26 cellular contexts compared by ENCODE assay signal in the genomic region with DNA sequence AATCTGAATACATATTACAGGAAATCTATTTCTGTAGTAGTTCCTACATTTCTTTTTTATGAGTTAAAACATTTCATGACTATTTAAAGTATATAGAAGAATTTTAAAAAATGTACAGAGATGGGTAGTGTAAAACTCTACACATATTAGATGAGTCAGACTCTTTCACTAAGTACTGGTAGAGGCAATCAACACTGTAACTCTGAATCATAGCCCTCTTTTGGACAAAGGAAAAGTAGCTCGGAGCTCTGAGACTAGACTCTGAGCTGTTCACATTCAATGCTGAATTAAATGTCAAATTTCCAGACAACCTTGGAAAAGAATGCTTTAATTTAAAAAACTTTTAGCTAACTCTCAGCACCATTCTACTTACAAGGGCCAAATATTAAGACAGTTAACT. TPM values are rescaled to one million over a fixed set of nuclear protein-coding genes. Genes with fewer than 3 reads are reported as not detected.
DNase-seq lines count a peak whose midpoint lies in the region; ATAC-seq lines count a peak whose summit lies in the region.
"Had no signal": no experiment of that assay in that cellular context is flagged by ENCODE, and none has a peak within 500 bp of the region (broad histone marks: within the 10 kb centered on the region; RNA-seq: fewer than 3 reads in every experiment).

No MANE protein-coding gene starts in this region.

- H3K4me1 ChIP-seq in GM23248 (ENCODE audit: insufficient read depth), result no peaks in the 10 kb centered on the region
- H3K4me1 ChIP-seq: BE2C, SJCRH30 had no signal

- ATAC-seq in esophagus mucosa, result peak; percentile 61
- ATAC-seq in GM21423 (IDR thresholded peaks at IDR 0.05; ENCODE audit: unreplicated experiment), result no peak
- ATAC-seq: Panc1 had no signal

- H3K4me2 ChIP-seq in GM23248 (ENCODE audit: unreplicated experiment), result no peak overlapping the region
- H3K4me2 ChIP-seq: KMS-11 had no signal

- H3K9me2 ChIP-seq in GM23248 (ENCODE audit: insufficient read depth), result peaks cover 4% of the 10 kb centered on the region; the same call in 1 of the 2 replicates

- 12 to 27% methylated on average over 1 of the region's 1 CpG for WGBS in GM23248 (ENCODE audit: low coverage in 1 of 2, low lambda C conversion rate in 2 of 2, missing lambda C conversion rate in 2 of 2), 2 experiments

- H3K27me3 ChIP-seq in GM23248 (replicated peaks; ENCODE audit: insufficient read depth), result no peaks in the 10 kb centered on the region; the same call in none of the 2 replicates

- in situ Hi-C loops in GM23248 (cut with MboI), result no loop called here

- peak overlapping the region; percentile 60 for H3K9ac ChIP-seq in SK-N-MC (ENCODE audit: insufficient read length)
- no peak overlapping the region for H3K9ac ChIP-seq in GM23248
- H3K9ac ChIP-seq: KMS-11 had no signal

- H3K79me2 ChIP-seq in GM23248 (ENCODE audit: insufficient read depth), result no peaks in the 10 kb centered on the region

- H3K27ac ChIP-seq in SK-N-MC (peak overlapping the region; percentile 96), GM23248 (no peak overlapping the region)
- H3K27ac ChIP-seq: KMS-11, SJCRH30 had no signal

- H3K36me3 ChIP-seq in SK-N-MC (ENCODE audit: insufficient read depth, low read length) (peaks cover 8% of the 10 kb centered on the region; the same call in 1 of the 2 replicates), GM23248 (ENCODE audit: low read depth) (no peaks in the 10 kb centered on the region)
- H3K36me3 ChIP-seq: BE2C, SJCRH30 had no signal

- DNase-seq in M059J (ENCODE audit: low read depth) (peak; percentile 3), SK-N-MC (ENCODE audit: low read depth, low spot score) (no peak), renal cortical epithelial cell (ENCODE audit: low read depth) (peak; percentile 54), GM23248 (no peak)
- no peak for DNase-seq in activated T-cell treated with anti-CD3 and anti-CD28 coated beads, Interleukin-2, amount 50 U/mL, for 1 hour
- no peak for DNase-seq in stimulated activated CD4-positive, alpha-beta T cell treated with anti-CD3 and anti-CD28 coated beads, Interleukin-4, amount 100 ng/mL, for 1 hour
- DNase-seq: ACHN; BE2C; CD8-positive, alpha-beta memory T cell; DMS 273 treated with DMSO at 0.1 percent for 48 hours; DMS79 treated with DMSO at 0.1 percent for 48 hours; H7; NCI-H1092; NCI-H1417 treated with DMSO at 0.1 percent for 48 hours; NCI-H1694 treated with DMSO at 0.1 percent for 48 hours; NCI-H2081; NCI-H2227 treated with DMSO at 0.1 percent for 48 hours; NCI-H526 treated with DMSO at 0.1 percent for 48 hours; SJCRH30 had no signal

- H4K20me1 ChIP-seq in GM23248 (ENCODE audit: insufficient read depth), result no peaks in the 10 kb centered on the region

- H2AFZ ChIP-seq in GM23248, result no peak overlapping the region

- H3K9me3 ChIP-seq in SK-N-MC (ENCODE audit: low read depth, low read length), result no peaks in the 10 kb centered on the region
- H3K9me3 ChIP-seq in GM23248 (ENCODE audit: low read depth), result no peaks in the 10 kb centered on the region
- H3K9me3 ChIP-seq: BE2C, SJCRH30 had no signal

- no peaks in the 10 kb centered on the region for H3F3A ChIP-seq in GM23248 (ENCODE audit: insufficient read depth)

- H3K4me3 ChIP-seq in SK-N-MC (peak overlapping the region; percentile 71), GM23248 (no peak overlapping the region)
- H3K4me3 ChIP-seq: SJCRH30 had no signal

RNA-seq across cellular contexts. Expression of a gene that starts 3.4 kb away (rescaled TPM):
- total RNA-seq in M059J (2014; rRNA removed; shearing (Covaris generic)), result not detected in 2 replicates
- total RNA-seq in esophagus mucosa, result not detected
- total RNA-seq in renal cortical epithelial cell, result not detected in 2 replicates
- not detected in 2 replicates for total RNA-seq in GM23248 (2014; rRNA removed; shearing (Covaris generic))
- polyA plus RNA-seq in GM23248 (2016; fragmentation: Nextera tagmentation; extraction: Ambion mirVana), result not detected in 2 replicates
- total RNA-seq: CD8-positive, alpha-beta memory T cell; H7; NCI-H460; SJCRH30 had no signal
- polyA plus RNA-seq: CD14-positive monocyte; CD8-positive, alpha-beta memory T cell; IgD-negative memory B cell had no signal

Comparison
In these comparisons a context has a peak if more than half of its experiments do, and no peak if none do; other contexts are left out.
1. DNase-seq: peak in M059J (single experiment) and renal cortical epithelial cell (single experiment); none in SK-N-MC (single experiment), GM23248 (single experiment), activated T-cell treated with anti-CD3 and anti-CD28 coated beads, Interleukin-2, amount 50 U/mL, for 1 hour (single experiment) and stimulated activated CD4-positive, alpha-beta T cell treated with anti-CD3 and anti-CD28 coated beads, Interleukin-4, amount 100 ng/mL, for 1 hour (single experiment).